Comparison of ENCODE assay signal across 8 cellular contexts in genomic region chr11:830295-831131, GRCh38. TPM values are rescaled to one million over a fixed set of nuclear protein-coding genes. Genes with fewer than 3 reads are reported as not detected.
DNase-seq lines count a peak whose midpoint lies in the region; ATAC-seq, FAIRE-seq and TF ChIP-seq lines count a peak whose summit lies in the region.

No MANE protein-coding gene starts in this region.

- CTCF ChIA-PET in GM12878 (lab: Yijun Ruan, JAX): interaction anchor here (1.1 kb wide), 1 partner anchor 18 kb away, joined by 3 read pairs; no protein-coding TSS in a partner anchor

- no peak for TF ChIP-seq RAD21 in GM12878 (IDR thresholded peaks at IDR 0.05; ENCODE audit: insufficient read depth, low read depth, low read length)

- H3K4me2 ChIP-seq in SU-DHL-6 (ENCODE audit: low read depth, low read length, poor library complexity, severe bottlenecking) (peak overlapping the region; percentile 50), GM12878 (ENCODE audit: control insufficient read depth, insufficient read depth) (peak overlapping the region; percentile 93)

- no peak for FAIRE-seq in GM12878 (lab: Jason Lieb, UNC)
- FAIRE-seq in small intestine (lab: Jason Lieb, UNC): no peak

- H3K36me3 ChIP-seq in SU-DHL-6 (ENCODE audit: low read length): no peaks in the 10 kb centered on the region
- no peaks in the 10 kb centered on the region; a peak in 1 of 4 replicates for H3K36me3 ChIP-seq in GM12878 (ENCODE audit: control insufficient read depth in 2 of 2, insufficient read depth in 2 of 2, low read length in 1 of 2)
- no peaks in the 10 kb centered on the region for H3K36me3 ChIP-seq in small intestine (ENCODE audit: control insufficient read depth in 2 of 2, insufficient read depth in 2 of 2, low read length in 2 of 2)

- H3K4me1 ChIP-seq in GM12878 (ENCODE audit: control insufficient read depth, insufficient read depth, low read length) (peaks cover 42% of the 10 kb centered on the region), small intestine (ENCODE audit: control insufficient read depth in 2 of 2, insufficient read depth in 1 of 2, low read depth in 1 of 2, low read length in 1 of 2) (peaks cover 8 to 12% of the 10 kb centered on the region in 2 donors)

- H3K4me3 ChIP-seq in SU-DHL-6 (ENCODE audit: insufficient read depth, low read length, poor library complexity, severe bottlenecking) (peak overlapping the region; percentile 24), GM12878 (peak overlapping the region; percentile 49), iPS-11a (ENCODE audit: low read depth, low read length) (peak overlapping the region; percentile 27), small intestine (ENCODE audit: low read depth in 1 of 2, low read length in 2 of 2) (peak overlapping the region in 1 of 2 donors; percentile 39)

- no peak for TF ChIP-seq POLR2A in GM12878 (IDR thresholded peaks at IDR 0.05; ENCODE audit: low read depth, low read length)

- peak; percentile 74 for DNase-seq in EH (ENCODE audit: low read depth)
- peak; percentile 95 for DNase-seq in HT-29 (ENCODE audit: low spot score)
- DNase-seq in GM12878 (ENCODE audit: low read depth, low spot score): no peak
- DNase-seq in small intestine: peak; percentile 76
- DNase-seq in NCI-H446 treated with DMSO at 0.1 percent for 48 hours (lab: John Stamatoyannopoulos, UW): no peak

- no peak for TF ChIP-seq EP300 in GM12878 (IDR thresholded peaks at IDR 0.05; ENCODE audit: borderline replicate concordance in 1 of 2, control insufficient read depth in 1 of 2, low read depth in 2 of 2, low read length in 2 of 2)

- H3K79me2 ChIP-seq in SU-DHL-6 (ENCODE audit: insufficient read depth, low read length) (no peaks in the 10 kb centered on the region), GM12878 (ENCODE audit: control insufficient read depth, insufficient read depth, low read length) (no peaks in the 10 kb centered on the region)

- H3K27ac ChIP-seq in SU-DHL-6 (ENCODE audit: low read depth, low read length) (no peak overlapping the region), GM12878 (ENCODE audit: control insufficient read depth, insufficient read depth) (no peak overlapping the region), small intestine (ENCODE audit: low read depth in 1 of 2, low read length in 1 of 2) (no peak overlapping the region)

- RAD21 ChIA-PET in GM12878 (lab: Charles Lee; ENCODE audit: unreplicated experiment): interaction anchor here (1.0 to 1.3 kb wide), 2 partner anchors 11 to 21 kb away, joined by 3 read pairs; partner anchors contain the start of gene RPLP2

- H2AFZ ChIP-seq in SU-DHL-6 (ENCODE audit: low read depth, low read length, severe bottlenecking) (no peak overlapping the region), GM12878 (ENCODE audit: control insufficient read depth, low read depth, low read length) (no peak overlapping the region)

- 3% methylated on average over 69 of the region's 78 CpGs for WGBS in GM12878 (ENCODE audit: insufficient coverage, insufficient replicate concordance, low lambda C conversion rate, missing lambda C conversion rate)
- 3 to 8% (median 3%) methylated on average over 51 to 78 of the region's 78 CpGs for WGBS in small intestine, 3 donors

- SMC1A ChIA-PET in GM12878 (lab: Charles Lee; ENCODE audit: uncharacterized antibody, unreplicated experiment): no interaction called here

- no peaks in the 10 kb centered on the region for H3K27me3 ChIP-seq in SU-DHL-6 (ENCODE audit: low read length)
- no peaks in the 10 kb centered on the region; a peak in 3 of 4 replicates for H3K27me3 ChIP-seq in GM12878 (replicated peaks in 1 of 2; ENCODE audit: control insufficient read depth in 2 of 2, insufficient read depth in 2 of 2, low read length in 1 of 2)
- no peaks in the 10 kb centered on the region for H3K27me3 ChIP-seq in small intestine (ENCODE audit: control insufficient read depth in 2 of 2, insufficient read depth in 2 of 2, low read length in 2 of 2)

- BruUV-seq in GM12878 (replicated peaks; lab: Mats Ljungman, UMichigan): no TSS peak

- in situ Hi-C loops in GM12878 (cut with MboI): no loop called here

- ATAC-seq in GM12878: peak; percentile 72
- no peak for ATAC-seq in GM19467 (IDR thresholded peaks at IDR 0.05; ENCODE audit: unreplicated experiment)

- TF ChIP-seq CTCF in SU-DHL-6 (IDR thresholded peaks at IDR 0.05; ENCODE audit: insufficient read depth, low read length, poor library complexity, severe bottlenecking) (no peak), GM12878 (IDR thresholded peaks at IDR 0.05 in 2 of 3, conservative IDR thresholded peaks at IDR 0.05 in 1 of 3; ENCODE audit: control insufficient read depth in 2 of 3, extremely low read depth in 1 of 3, insufficient read depth in 1 of 3, low read depth in 3 of 3, low read length in 3 of 3) (no peak)

- H3K9me2 ChIP-seq in SU-DHL-6 (replicated peaks; ENCODE audit: insufficient read depth, low read length): no peaks in the 10 kb centered on the region

- H3K9me3 ChIP-seq in SU-DHL-6 (ENCODE audit: insufficient read depth, low read length) (no peaks in the 10 kb centered on the region), GM12878 (replicated peaks; ENCODE audit: control insufficient read depth, insufficient read depth, low read length) (no peaks in the 10 kb centered on the region), small intestine (ENCODE audit: control insufficient read depth, low read depth) (no peaks in the 10 kb centered on the region)

- POLR2A ChIA-PET in GM12878 (lab: Charles Lee): interaction anchor here (0.6 to 5.2 kb wide), 3 partner anchors 11 to 35 kb away, joined by 3 to 33 read pairs (median 21); partner anchors contain the start of genes PNPLA2, POLR2L and TSPAN4

- no peaks in the 10 kb centered on the region for H3F3A ChIP-seq in SU-DHL-6 (ENCODE audit: insufficient read depth)

- H4K20me1 ChIP-seq in SU-DHL-6 (ENCODE audit: low read depth, low read length) (no peaks in the 10 kb centered on the region), GM12878 (ENCODE audit: control insufficient read depth, insufficient read depth) (no peaks in the 10 kb centered on the region)

- intact Hi-C loops in GM12878 (cut with micrococcal nuclease; ENCODE audit: unreplicated experiment): no loop called here

- H3K9ac ChIP-seq in SU-DHL-6 (ENCODE audit: low read length) (peak overlapping the region; percentile 1; the same call in 1 of the 2 replicates), GM12878 (ENCODE audit: control insufficient read depth, insufficient read depth, low read length) (no peak overlapping the region)

RNA-seq across cellular contexts. Expression of gene CD151, which starts 2.2 kb away (rescaled TPM):
- 916 and 940 TPM in 2 replicates for total RNA-seq in HT-29 (2014; rRNA removed; shearing (Covaris generic))
- 31.6 and 37.0 TPM in 2 replicates for total RNA-seq in GM12878 (2013; cell fraction: nucleolus; rRNA removed)
- total RNA-seq in GM12878 (2014; rRNA removed) (26.2 and 37.1 TPM in 2 replicates), GM12878 (2014; rRNA removed; fragmentation: Illumina TruSeq; extraction: Trizol) (11.1 and 17.6 TPM in 2 replicates), GM12878 (2021) (28.6 and 31.7 TPM in 2 replicates)
- polyA plus RNA-seq in GM12878 (2011; ENCODE audit: low read depth): 11.6 TPM
- polyA plus RNA-seq in GM12878 (2011; rRNA removed) (19.9 and 39.6 TPM in 2 replicates), GM12878 (2014; fragmentation: Illumina TruSeq; extraction: Trizol) (1.5 and 9.4 TPM in 2 replicates), GM12878 (2014; fragmentation: Nextera tagmentation; extraction: Ambion mirVana) (1 to 10 TPM in 1 of 2 experiments, under 1 TPM in 1; 0.52 to 1.4 TPM), GM12878 (2014; rRNA removed) (40.1 and 41.7 TPM in 2 replicates), GM12878 (2016; fragmentation: Nextera tagmentation; extraction: Ambion mirVana) (10 to 100 TPM in 1 of 2 experiments, 1 to 10 TPM in 1; 9.4 to 11.7 TPM), small intestine (100 to 1,000 TPM; 187 to 359 (median 242) TPM)
- 55.0 and 67.3 TPM in 2 replicates for polyA plus RNA-seq in GM12878 (2011; cell fraction: cytosol; rRNA removed)
- 150 and 186 TPM in 2 replicates for polyA plus RNA-seq in GM12878 (2011; cell fraction: nucleus; rRNA removed)
- polyA plus RNA-seq in GM12878 (2012): 30.4 and 30.5 TPM in 2 replicates
- 32.0 and 60.1 TPM in 2 replicates for polyA minus RNA-seq in GM12878 (2011; rRNA and poly(A)+ RNA removed)
- polyA minus RNA-seq in GM12878 (2011; cell fraction: cytosol; rRNA and poly(A)+ RNA removed): 19.9 and 21.7 TPM in 2 replicates
- 35.8 and 46.4 TPM in 2 replicates for polyA minus RNA-seq in GM12878 (2011; cell fraction: nucleus; rRNA and poly(A)+ RNA removed)

RNA-seq across cellular contexts. Expression of gene CRACR2B, which starts 2.8 kb away (rescaled TPM):
- 204 and 225 TPM in 2 replicates for total RNA-seq in HT-29 (2014; rRNA removed; shearing (Covaris generic))
- total RNA-seq in GM12878 (2013; cell fraction: nucleolus; rRNA removed): 19.6 and 20.5 TPM in 2 replicates
- total RNA-seq in GM12878 (2014; rRNA removed): 19.2 and 20.1 TPM in 2 replicates
- 3.0 and 3.7 TPM in 2 replicates for total RNA-seq in GM12878 (2014; rRNA removed; fragmentation: Illumina TruSeq; extraction: Trizol)
- total RNA-seq in GM12878 (2021): 29.6 and 32.6 TPM in 2 replicates
- polyA plus RNA-seq in GM12878 (2011; ENCODE audit: low read depth): 2.2 TPM
- polyA plus RNA-seq in GM12878 (2011; rRNA removed): 3.3 and 8.8 TPM in 2 replicates
- 12.4 and 20.6 TPM in 2 replicates for polyA plus RNA-seq in GM12878 (2011; cell fraction: cytosol; rRNA removed)
- 217 and 287 TPM in 2 replicates for polyA plus RNA-seq in GM12878 (2011; cell fraction: nucleus; rRNA removed)
- 8.8 and 10.3 TPM in 2 replicates for polyA plus RNA-seq in GM12878 (2012)
- 0.43 and 4.4 TPM in 2 replicates for polyA plus RNA-seq in GM12878 (2014; fragmentation: Illumina TruSeq; extraction: Trizol)
- under 1 TPM; 0.10 to 0.31 TPM for polyA plus RNA-seq in GM12878 (2014; fragmentation: Nextera tagmentation; extraction: Ambion mirVana)
- 33.7 and 44.0 TPM in 2 replicates for polyA plus RNA-seq in GM12878 (2014; rRNA removed)
- polyA plus RNA-seq in GM12878 (2016; fragmentation: Nextera tagmentation; extraction: Ambion mirVana): 10 to 100 TPM; 16.6 to 17.0 TPM
- 2.9 and 6.7 TPM in 2 replicates for polyA minus RNA-seq in GM12878 (2011; rRNA and poly(A)+ RNA removed)
- 5.2 and 5.9 TPM in 2 replicates for polyA minus RNA-seq in GM12878 (2011; cell fraction: cytosol; rRNA and poly(A)+ RNA removed)
- polyA minus RNA-seq in GM12878 (2011; cell fraction: nucleus; rRNA and poly(A)+ RNA removed): 26.6 and 33.3 TPM in 2 replicates
- 10 to 100 TPM; 47.3 to 88.8 (median 83.0) TPM for polyA plus RNA-seq in small intestine

RNA-seq across cellular contexts. Expression of gene PNPLA2, which starts 11.8 kb away (rescaled TPM):
- 174 and 202 TPM in 2 replicates for total RNA-seq in HT-29 (2014; rRNA removed; shearing (Covaris generic))
- 29.4 and 31.7 TPM in 2 replicates for total RNA-seq in GM12878 (2013; cell fraction: nucleolus; rRNA removed)
- 9.3 and 9.8 TPM in 2 replicates for total RNA-seq in GM12878 (2014; rRNA removed)
- 2.5 and 4.2 TPM in 2 replicates for total RNA-seq in GM12878 (2014; rRNA removed; fragmentation: Illumina TruSeq; extraction: Trizol)
- total RNA-seq in GM12878 (2021): 33.4 and 34.0 TPM in 2 replicates
- polyA plus RNA-seq in GM12878 (2011; ENCODE audit: low read depth): 10.9 TPM
- 1.7 and 5.1 TPM in 2 replicates for polyA plus RNA-seq in GM12878 (2011; rRNA removed)
- polyA plus RNA-seq in GM12878 (2011; cell fraction: cytosol; rRNA removed): 6.0 and 8.6 TPM in 2 replicates
- polyA plus RNA-seq in GM12878 (2011; cell fraction: nucleus; rRNA removed): 225 and 234 TPM in 2 replicates
- polyA plus RNA-seq in GM12878 (2012): 29.5 and 33.5 TPM in 2 replicates
- 1.5 and 6.4 TPM in 2 replicates for polyA plus RNA-seq in GM12878 (2014; fragmentation: Illumina TruSeq; extraction: Trizol)
- under 1 TPM; 0.19 to 0.62 TPM for polyA plus RNA-seq in GM12878 (2014; fragmentation: Nextera tagmentation; extraction: Ambion mirVana)
- 18.3 and 26.5 TPM in 2 replicates for polyA plus RNA-seq in GM12878 (2014; rRNA removed)
- polyA plus RNA-seq in GM12878 (2016; fragmentation: Nextera tagmentation; extraction: Ambion mirVana): 10 to 100 TPM; 15.5 to 16.1 TPM
- polyA minus RNA-seq in GM12878 (2011; rRNA and poly(A)+ RNA removed): 9.9 and 21.7 TPM in 2 replicates
- 7.4 and 10.4 TPM in 2 replicates for polyA minus RNA-seq in GM12878 (2011; cell fraction: cytosol; rRNA and poly(A)+ RNA removed)
- polyA minus RNA-seq in GM12878 (2011; cell fraction: nucleus; rRNA and poly(A)+ RNA removed): 51.3 and 63.1 TPM in 2 replicates
- polyA plus RNA-seq in small intestine: 100 to 1,000 TPM in 2 of 3 donors, 10 to 100 TPM in 1; 66.2 to 250 (median 190) TPM

RNA-seq across cellular contexts. Expression of gene POLR2L, which starts 11.8 kb away (rescaled TPM):
- total RNA-seq in HT-29 (2014; rRNA removed; shearing (Covaris generic)): 1,254 and 1,310 TPM in 2 replicates
- total RNA-seq in GM12878 (2013; cell fraction: nucleolus; rRNA removed): 10.3 and 15.3 TPM in 2 replicates
- 366 and 432 TPM in 2 replicates for total RNA-seq in GM12878 (2014; rRNA removed)
- 60.2 and 68.7 TPM in 2 replicates for total RNA-seq in GM12878 (2014; rRNA removed; fragmentation: Illumina TruSeq; extraction: Trizol)
- total RNA-seq in GM12878 (2021): 133 and 137 TPM in 2 replicates
- 11.2 TPM for polyA plus RNA-seq in GM12878 (2011; ENCODE audit: low read depth)
- polyA plus RNA-seq in GM12878 (2011; rRNA removed): 13.7 and 44.2 TPM in 2 replicates
- polyA plus RNA-seq in GM12878 (2011; cell fraction: cytosol; rRNA removed): 76.2 and 168 TPM in 2 replicates
- 129 and 164 TPM in 2 replicates for polyA plus RNA-seq in GM12878 (2011; cell fraction: nucleus; rRNA removed)
- 136 and 240 TPM in 2 replicates for polyA plus RNA-seq in GM12878 (2012)
- polyA plus RNA-seq in GM12878 (2014; fragmentation: Illumina TruSeq; extraction: Trizol): 2.2 and 23.1 TPM in 2 replicates
- polyA plus RNA-seq in GM12878 (2014; fragmentation: Nextera tagmentation; extraction: Ambion mirVana): 100 to 1,000 TPM in 1 of 2 experiments, 10 to 100 TPM in 1; 68.8 to 117 TPM
- polyA plus RNA-seq in GM12878 (2014; rRNA removed): 318 and 463 TPM in 2 replicates
- 100 to 1,000 TPM; 439 to 497 TPM for polyA plus RNA-seq in GM12878 (2016; fragmentation: Nextera tagmentation; extraction: Ambion mirVana)
- polyA minus RNA-seq in GM12878 (2011; rRNA and poly(A)+ RNA removed): 70.2 and 136 TPM in 2 replicates
- polyA minus RNA-seq in GM12878 (2011; cell fraction: cytosol; rRNA and poly(A)+ RNA removed): 63.5 and 71.9 TPM in 2 replicates
- 35.2 and 55.4 TPM in 2 replicates for polyA minus RNA-seq in GM12878 (2011; cell fraction: nucleus; rRNA and poly(A)+ RNA removed)
- polyA plus RNA-seq in small intestine: 100 to 1,000 TPM; 124 to 140 (median 139) TPM

RNA-seq across cellular contexts. Expression of gene TSPAN4, which starts 12.1 kb away (rescaled TPM):
- total RNA-seq in HT-29 (2014; rRNA removed; shearing (Covaris generic)): 29.2 and 39.6 TPM in 2 replicates
- total RNA-seq in GM12878 (2013; cell fraction: nucleolus; rRNA removed): 47.0 and 47.6 TPM in 2 replicates
- total RNA-seq in GM12878 (2014; rRNA removed) (9.3 and 10.1 TPM in 2 replicates), GM12878 (2014; rRNA removed; fragmentation: Illumina TruSeq; extraction: Trizol) (2.3 and 2.7 TPM in 2 replicates), GM12878 (2021) (8.7 and 9.0 TPM in 2 replicates)
- polyA plus RNA-seq in GM12878 (2011; ENCODE audit: low read depth): 3.5 TPM
- polyA plus RNA-seq in GM12878 (2011; rRNA removed) (6.5 and 13.4 TPM in 2 replicates), GM12878 (2014; fragmentation: Illumina TruSeq; extraction: Trizol) (0.96 TPM in 1 of 2 replicates, not detected in the other), GM12878 (2014; fragmentation: Nextera tagmentation; extraction: Ambion mirVana) (under 1 TPM in 1 of 2 experiments, not detected in 1; 0.37 TPM), GM12878 (2014; rRNA removed) (11.6 and 14.0 TPM in 2 replicates), GM12878 (2016; fragmentation: Nextera tagmentation; extraction: Ambion mirVana) (1 to 10 TPM; 7.6 to 8.5 TPM), small intestine (10 to 100 TPM in 1 of 3 donors, 1 to 10 TPM in 2; 5.1 to 53.3 (median 7.3) TPM)
- polyA plus RNA-seq in GM12878 (2011; cell fraction: cytosol; rRNA removed): 22.9 and 34.0 TPM in 2 replicates
- 75.6 and 100 TPM in 2 replicates for polyA plus RNA-seq in GM12878 (2011; cell fraction: nucleus; rRNA removed)
- 6.5 and 6.8 TPM in 2 replicates for polyA plus RNA-seq in GM12878 (2012)
- polyA minus RNA-seq in GM12878 (2011; rRNA and poly(A)+ RNA removed): 13.9 and 15.4 TPM in 2 replicates
- 21.0 and 24.9 TPM in 2 replicates for polyA minus RNA-seq in GM12878 (2011; cell fraction: cytosol; rRNA and poly(A)+ RNA removed)
- 10.2 and 15.3 TPM in 2 replicates for polyA minus RNA-seq in GM12878 (2011; cell fraction: nucleus; rRNA and poly(A)+ RNA removed)

Comparison
In these comparisons a context has a peak if more than half of its experiments do, and no peak if none do; other contexts are left out.
1. DNase-seq: peak in EH (single experiment), HT-29 (single experiment) and small intestine (single experiment); none in GM12878 (single experiment) and NCI-H446 treated with DMSO at 0.1 percent for 48 hours (single experiment).
2. RNA of gene CD151, which starts 2.2 kb away (total RNA-seq): 916 to 940 TPM in HT-29; 11.1 to 37.1 TPM in GM12878; every median in the first group is over 10 times any median in the second.